ENCODE assay signal across 8 cellular contexts in the genomic region with DNA sequence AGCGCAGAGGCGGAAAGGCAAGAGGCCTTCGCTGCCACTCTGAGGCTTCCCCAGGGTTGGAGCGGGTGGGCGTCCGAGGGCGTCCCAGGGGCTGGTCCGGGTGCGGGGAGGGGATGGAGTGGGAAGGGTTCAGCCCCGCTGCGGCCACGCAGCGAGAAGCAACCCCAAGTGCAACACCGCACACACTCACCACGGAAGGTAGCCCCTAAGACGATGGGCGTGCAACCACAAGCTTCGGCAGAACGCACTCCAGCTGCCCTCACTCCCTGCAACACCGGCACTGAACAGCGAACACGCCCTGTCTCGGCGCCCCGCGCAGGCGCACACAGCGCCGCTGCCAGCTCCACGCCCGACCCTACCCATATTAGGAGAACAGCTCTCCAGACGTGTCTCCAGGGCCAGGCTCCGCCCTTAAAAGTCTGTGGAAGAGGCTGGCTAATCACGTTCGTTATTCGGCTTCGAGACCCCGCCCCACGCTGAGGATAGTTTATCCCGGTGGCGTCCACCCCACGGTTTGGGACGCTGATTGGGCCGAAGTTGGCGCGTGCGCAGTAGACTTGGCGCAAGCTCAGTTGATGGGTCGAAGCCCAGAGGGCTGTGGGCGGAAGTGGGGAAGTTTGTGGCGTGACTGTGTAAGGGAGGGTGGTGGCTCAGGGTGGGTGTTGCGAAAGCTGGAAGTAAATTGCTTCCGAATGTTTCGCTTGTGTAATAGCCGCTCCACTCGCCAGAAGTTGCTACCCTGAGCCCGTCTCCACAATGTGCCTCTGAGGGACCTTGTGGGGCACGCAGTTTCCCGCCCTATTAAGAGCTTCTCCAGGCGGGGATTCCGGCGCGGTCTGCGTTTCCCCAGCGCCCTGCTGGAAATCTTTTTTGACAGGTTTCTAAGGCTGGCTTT. TPM values are rescaled to one million over a fixed set of nuclear protein-coding genes. Genes with fewer than 3 reads are reported as not detected.
DNase-seq lines count a peak whose midpoint lies in the region; ATAC-seq and TF ChIP-seq lines count a peak whose summit lies in the region.

A gene (minus strand): TSS at position 300 of the 895 bp plus-strand sequence. CDS start 343 bp downstream, outside the sequence.

- peaks cover 8% of the 10 kb centered on the region for H3K4me1 ChIP-seq in smooth muscle cell (ENCODE audit: low read depth)

- peaks cover 23% of the 10 kb centered on the region for H3K36me3 Mint-ChIP-seq in activated B cell treated with CpG ODN at 0.5 μM for 24 hours (ENCODE audit: low read depth)

- peak; percentile 86 for TF ChIP-seq POLR2A in GM18951 (IDR thresholded peaks at IDR 0.05; ENCODE audit: extremely low read depth, insufficient read depth, insufficient read length)

- intact Hi-C loops in activated B cell treated with CpG ODN at 0.5 μM for 24 hours (cut with micrococcal nuclease), result loop anchor here (1.0 to 2.0 kb wide), 7 partner anchors 11 to 1841 kb away; a partner anchor contains a TSS

- WGBS in smooth muscle cell (ENCODE audit: low lambda C conversion rate), result under 1% methylated on average over 65 of the region's 65 CpGs

- POLR2A ChIA-PET in activated B cell treated with CpG ODN at 0.5 μM for 24 hours (lab: Charles Lee), result interaction anchor here (0.6 to 2.1 kb wide), 13 partner anchors 11 to 1842 kb away, joined by 3 to 70 read pairs (median 7); a partner anchor contains a TSS

- peak within 1 kb of the TSS; percentile 67 for H3K4me3 ChIP-seq in smooth muscle cell

- H3K4me3 Mint-ChIP-seq in activated B cell treated with CpG ODN at 0.5 μM for 24 hours, result peak within 1 kb of the TSS; percentile 94

- peaks cover 41% of the 10 kb centered on the region for H3K79me2 ChIP-seq in smooth muscle cell (ENCODE audit: low read depth)

- no peak for TF ChIP-seq CTCF in activated B cell treated with CpG ODN at 0.5 μM for 24 hours (IDR thresholded peaks at IDR 0.05)
- no peak for TF ChIP-seq CTCF in smooth muscle cell (IDR thresholded peaks at IDR 0.05; ENCODE audit: borderline replicate concordance, insufficient read depth, poor library complexity, severe bottlenecking)

- peak within 1 kb of the TSS; percentile 93 for H3K4me2 ChIP-seq in smooth muscle cell

- H3K27ac ChIP-seq in caudate nucleus (ENCODE audit: low read depth, low read length) (peak within 1 kb of the TSS; percentile 80), smooth muscle cell (ENCODE audit: low read depth) (peak within 1 kb of the TSS; percentile 78)

- peaks cover 26% of the 10 kb centered on the region for H3K4me1 Mint-ChIP-seq in activated B cell treated with CpG ODN at 0.5 μM for 24 hours

- CTCF ChIA-PET in activated B cell treated with CpG ODN at 0.5 μM for 24 hours (lab: Charles Lee), result interaction anchor here (0.8 to 1.5 kb wide), 6 partner anchors 9 to 413 kb away, joined by 3 to 8 read pairs (median 4); a partner anchor contains a TSS

- H3K9me3 ChIP-seq in smooth muscle cell (replicated peaks; ENCODE audit: low read depth), result no peaks in the 10 kb centered on the region

- H3K27ac Mint-ChIP-seq in activated B cell treated with CpG ODN at 0.5 μM for 24 hours, result peak within 1 kb of the TSS; percentile 94

- no peaks in the 10 kb centered on the region for H4K20me1 ChIP-seq in smooth muscle cell (ENCODE audit: low read depth)

- in situ Hi-C loops in GM18951 (cut with MboI; ENCODE audit: low sequenced_read_pairs, unreplicated experiment), result no loop called here

- H3K36me3 ChIP-seq in smooth muscle cell (ENCODE audit: low read depth), result no peaks in the 10 kb centered on the region

- DNase-seq in AG08395 (ENCODE audit: low spot score), result peak; percentile 99
- peak; percentile 98 for DNase-seq in NCI-H345 (lab: John Stamatoyannopoulos, UW)
- peak; percentile 100 for DNase-seq in activated B cell treated with CpG ODN at 0.5 μM for 24 hours
- DNase-seq in caudate nucleus (lab: John Stamatoyannopoulos, UW), result peak; percentile 94 to 100 (median 99)
- peak; percentile 98 for DNase-seq in iPS-NIHi7 (ENCODE audit: extremely low spot score)
- DNase-seq in smooth muscle cell (lab: John Stamatoyannopoulos, UW; ENCODE audit: unreplicated experiment), result peak; percentile 97

- H3K9me3 Mint-ChIP-seq in activated B cell treated with CpG ODN at 0.5 μM for 24 hours, result peaks cover 9% of the 10 kb centered on the region

- ATAC-seq in HG03196 (IDR thresholded peaks at IDR 0.05; ENCODE audit: unreplicated experiment) (peak; percentile 99), activated B cell treated with CpG ODN at 0.5 μM for 24 hours (ENCODE audit: low read depth) (peak; percentile 98)

- no peaks in the 10 kb centered on the region for H3K27me3 Mint-ChIP-seq in activated B cell treated with CpG ODN at 0.5 μM for 24 hours

- H2AFZ ChIP-seq in smooth muscle cell (ENCODE audit: low read depth), result peak within 1 kb of the TSS; percentile 75

- no peaks in the 10 kb centered on the region for H3K27me3 ChIP-seq in smooth muscle cell (ENCODE audit: low read depth)

- H3K9ac ChIP-seq in smooth muscle cell (ENCODE audit: low read depth), result peak within 1 kb of the TSS; percentile 74

- peaks cover 9% of the 10 kb centered on the region for H3F3A ChIP-seq in smooth muscle cell (ENCODE audit: low read depth)

RNA-seq across cellular contexts. Expression of the gene that starts here (rescaled TPM):
- total RNA-seq in activated B cell treated with CpG ODN at 0.5 μM for 24 hours, result 59.2 and 60.7 TPM in 2 replicates
- 95.9 and 110 TPM in 2 replicates for total RNA-seq in smooth muscle cell
- polyA plus RNA-seq in smooth muscle cell, result 113 and 128 TPM in 2 replicates

Comparison
In these comparisons a context has a peak if more than half of its experiments do, and no peak if none do; other contexts are left out.
1. Peak in every context shown above with its lines: DNase-seq, ATAC-seq, H3K4me3 ChIP-seq and H3K27ac ChIP-seq.